Comparison of ENCODE assay signal across 19 cellular contexts in genomic region chr4:115918149-115918548, GRCh38.
DNase-seq lines count a peak whose midpoint lies in the region; ATAC-seq and TF ChIP-seq lines count a peak whose summit lies in the region.
"Had no signal": no experiment of that assay in that cellular context is flagged by ENCODE, and none has a peak within 500 bp of the region (broad histone marks: within the 10 kb centered on the region; RNA-seq: fewer than 3 reads in every experiment).

No MANE protein-coding gene starts in this region.

- DNase-seq in A673 (ENCODE audit: low spot score), result peak; percentile 91
- DNase-seq in Kasumi-1 (lab: John Stamatoyannopoulos, UW), result peak; percentile 65 to 66
- peak; percentile 92 to 98 for DNase-seq in NOMO-1 (lab: John Stamatoyannopoulos, UW; ENCODE audit: unreplicated experiment in 2 of 2)
- peak; percentile 20 for DNase-seq in SIG-M5 (lab: John Stamatoyannopoulos, UW)
- DNase-seq in activated T-helper 2 cell treated with anti-CD3 and anti-CD28 coated beads, Interferon-gamma antibody, Interleukin-2, Interleukin-4, amounts not matched to agents 10 μg/mL and 5 μg/mL and 100 μg/mL, durations not matched to agents 14 hours and 24 hours and 36 hours (ENCODE audit: low spot score), result no peak
- no peak for DNase-seq in uterus
- no peak for DNase-seq in NCI-H187 treated with DMSO at 0.1 percent for 48 hours (lab: John Stamatoyannopoulos, UW)
- DNase-seq: BE2C; CD4-positive, CD25-positive, alpha-beta regulatory T cell; DMS79 treated with DMSO at 0.1 percent for 48 hours; Karpas-422; NCI-H1105; NCI-H146; NCI-H2029 treated with DMSO at 0.1 percent for 48 hours; NCI-H2171; NCI-H345; NCI-H524 treated with DMSO at 0.1 percent for 48 hours had no signal

- H3K27ac ChIP-seq in A673 (ENCODE audit: low read depth, low read length, poor library complexity, severe bottlenecking) (peak overlapping the region; percentile 67), uterus (no peak overlapping the region)

- no peak overlapping the region for H3K4me3 Mint-ChIP-seq in activated T-helper 2 cell treated with anti-CD3 and anti-CD28 coated beads, Interferon-gamma antibody, Interleukin-2, Interleukin-4, amounts not matched to agents 10 μg/mL and 5 μg/mL and 100 μg/mL, durations not matched to agents 14 hours and 24 hours and 36 hours (ENCODE audit: low read depth)
- H3K4me3 Mint-ChIP-seq: CD4-positive, CD25-positive, alpha-beta regulatory T cell had no signal

- POLR2A ChIA-PET in A673 (lab: Charles Lee; ENCODE audit: low non-redundant PET), result no interaction called here

- H3K36me3 Mint-ChIP-seq in activated T-helper 2 cell treated with anti-CD3 and anti-CD28 coated beads, Interferon-gamma antibody, Interleukin-2, Interleukin-4, amounts not matched to agents 10 μg/mL and 5 μg/mL and 100 μg/mL, durations not matched to agents 14 hours and 24 hours and 36 hours (ENCODE audit: low read depth), result no peaks in the 10 kb centered on the region
- H3K36me3 Mint-ChIP-seq: CD4-positive, CD25-positive, alpha-beta regulatory T cell; IgD-negative memory B cell had no signal

- H3K4me1 Mint-ChIP-seq in activated T-helper 2 cell treated with anti-CD3 and anti-CD28 coated beads, Interferon-gamma antibody, Interleukin-2, Interleukin-4, amounts not matched to agents 10 μg/mL and 5 μg/mL and 100 μg/mL, durations not matched to agents 14 hours and 24 hours and 36 hours (ENCODE audit: low read depth), result no peaks in the 10 kb centered on the region
- H3K4me1 Mint-ChIP-seq: CD4-positive, CD25-positive, alpha-beta regulatory T cell; IgD-negative memory B cell had no signal

- BruUV-seq in A673 (replicated peaks; lab: Mats Ljungman, UMichigan), result no TSS peak

- H3K27me3 ChIP-seq in A673 (replicated peaks; ENCODE audit: insufficient read depth, low read depth, low read length, poor library complexity) (no peaks in the 10 kb centered on the region), uterus (no peaks in the 10 kb centered on the region)
- H3K27me3 ChIP-seq: BE2C had no signal

- no peaks in the 10 kb centered on the region for H3K9me3 Mint-ChIP-seq in activated T-helper 2 cell treated with anti-CD3 and anti-CD28 coated beads, Interferon-gamma antibody, Interleukin-2, Interleukin-4, amounts not matched to agents 10 μg/mL and 5 μg/mL and 100 μg/mL, durations not matched to agents 14 hours and 24 hours and 36 hours

- TF ChIP-seq CTCF in A673 (conservative IDR thresholded peaks at IDR 0.05; ENCODE audit: low read depth, low read length) (no peak), uterus (IDR thresholded peaks at IDR 0.05) (no peak)

- no peaks in the 10 kb centered on the region for H3K36me3 ChIP-seq in A673 (ENCODE audit: insufficient read depth, low read length, poor library complexity, severe bottlenecking)
- no peaks in the 10 kb centered on the region for H3K36me3 ChIP-seq in uterus
- H3K36me3 ChIP-seq: BE2C had no signal

- H3K27me3 Mint-ChIP-seq in activated T-helper 2 cell treated with anti-CD3 and anti-CD28 coated beads, Interferon-gamma antibody, Interleukin-2, Interleukin-4, amounts not matched to agents 10 μg/mL and 5 μg/mL and 100 μg/mL, durations not matched to agents 14 hours and 24 hours and 36 hours (ENCODE audit: low read depth), result no peaks in the 10 kb centered on the region
- H3K27me3 Mint-ChIP-seq: CD4-positive, CD25-positive, alpha-beta regulatory T cell; IgD-negative memory B cell had no signal

- H3K9me3 ChIP-seq in A673 (ENCODE audit: low read depth, low read length, poor library complexity, severe bottlenecking) (no peaks in the 10 kb centered on the region), uterus (no peaks in the 10 kb centered on the region)
- H3K9me3 ChIP-seq: BE2C had no signal

- H3K4me1 ChIP-seq in A673 (ENCODE audit: insufficient read depth, low read length, poor library complexity, severe bottlenecking), result peaks cover 26% of the 10 kb centered on the region
- H3K4me1 ChIP-seq in uterus, result no peaks in the 10 kb centered on the region
- H3K4me1 ChIP-seq: BE2C had no signal

- H3K4me3 ChIP-seq in A673 (ENCODE audit: low read depth, low read length, poor library complexity, severe bottlenecking) (no peak overlapping the region), uterus (no peak overlapping the region)

- no peak for ATAC-seq in HG03439 (IDR thresholded peaks at IDR 0.05; ENCODE audit: unreplicated experiment)

- intact Hi-C loops in A673 (cut with micrococcal nuclease; ENCODE audit: unreplicated experiment) (no loop called here), uterus (cut with DNase I; ENCODE audit: low total_unique reads) (no loop called here)
- intact Hi-C loops in activated T-helper 2 cell treated with anti-CD3 and anti-CD28 coated beads, Interferon-gamma antibody, Interleukin-2, Interleukin-4, amounts not matched to agents 10 μg/mL and 5 μg/mL and 100 μg/mL, durations not matched to agents 14 hours and 24 hours and 36 hours (cut with micrococcal nuclease), result no loop called here

- CTCF ChIA-PET in A673 (lab: Charles Lee), result no interaction called here

- no peak overlapping the region for H3K27ac Mint-ChIP-seq in activated T-helper 2 cell treated with anti-CD3 and anti-CD28 coated beads, Interferon-gamma antibody, Interleukin-2, Interleukin-4, amounts not matched to agents 10 μg/mL and 5 μg/mL and 100 μg/mL, durations not matched to agents 14 hours and 24 hours and 36 hours
- H3K27ac Mint-ChIP-seq: CD4-positive, CD25-positive, alpha-beta regulatory T cell; IgD-negative memory B cell had no signal

- TF ChIP-seq POLR2A in uterus (IDR thresholded peaks at IDR 0.05), result no peak

Comparison
In these comparisons a context has a peak if more than half of its experiments do, and no peak if none do; other contexts are left out.
1. DNase-seq: peak in A673 (single experiment), Kasumi-1 (2 of 2), NOMO-1 (2 of 2) and SIG-M5 (single experiment); none in activated T-helper 2 cell treated with anti-CD3 and anti-CD28 coated beads, Interferon-gamma antibody, Interleukin-2, Interleukin-4, amounts not matched to agents 10 μg/mL and 5 μg/mL and 100 μg/mL, durations not matched to agents 14 hours and 24 hours and 36 hours (single experiment), uterus (0 of 2) and NCI-H187 treated with DMSO at 0.1 percent for 48 hours (single experiment).